Comparison of ENCODE assay signal across 18 cellular contexts in the genomic region with DNA sequence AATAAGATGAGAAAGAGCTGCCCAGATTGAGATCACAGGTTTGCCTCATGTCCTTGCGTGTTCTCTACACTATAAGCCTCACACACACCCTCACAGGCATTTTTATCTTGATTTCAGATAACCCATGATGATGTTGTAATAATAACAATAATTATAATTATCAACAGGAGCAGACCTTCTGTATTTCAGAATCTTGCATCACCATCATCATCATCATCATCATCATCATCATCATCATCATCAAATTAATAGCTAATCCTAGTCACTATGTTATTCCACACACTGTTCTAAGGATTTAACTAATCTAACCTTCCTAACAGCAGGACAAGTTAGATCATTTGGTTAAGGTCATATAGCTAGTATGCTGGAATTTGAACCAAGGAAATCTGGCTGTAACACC. TPM values are rescaled to one million over a fixed set of nuclear protein-coding genes. Genes with fewer than 3 reads are reported as not detected.
DNase-seq lines count a peak whose midpoint lies in the region; ATAC-seq and TF ChIP-seq lines count a peak whose summit lies in the region.
"Had no signal": no experiment of that assay in that cellular context is flagged by ENCODE, and none has a peak within 500 bp of the region (broad histone marks: within the 10 kb centered on the region; RNA-seq: fewer than 3 reads in every experiment).

No MANE protein-coding gene starts in this region.

- no peak overlapping the region for H3K4me3 ChIP-seq in HEK293 (ENCODE audit: low read depth, low read length)
- H3K4me3 ChIP-seq in choroid plexus epithelial cell (ENCODE audit: low read depth, low read length): no peak overlapping the region
- H3K4me3 ChIP-seq: BLaER1, GM23248, HAP-1 had no signal

- H3K4me3 Mint-ChIP-seq in T-helper 17 cell (no peak overlapping the region), glutamatergic neuron (ENCODE audit: unreplicated experiment) (no peak overlapping the region)
- H3K4me3 Mint-ChIP-seq: CD8-positive, alpha-beta T cell had no signal

- H3K27me3 Mint-ChIP-seq in T-helper 17 cell (peaks cover 14% of the 10 kb centered on the region), glutamatergic neuron (ENCODE audit: unreplicated experiment) (peaks cover 4% of the 10 kb centered on the region)

- H3K4me1 ChIP-seq in HEK293 (ENCODE audit: control insufficient read depth, insufficient read depth, low read length): no peaks in the 10 kb centered on the region

- H3K4me1 Mint-ChIP-seq in T-helper 17 cell (peaks cover 7% of the 10 kb centered on the region), glutamatergic neuron (ENCODE audit: low read depth, unreplicated experiment) (peaks cover 2% of the 10 kb centered on the region)

- H3K27ac Mint-ChIP-seq in T-helper 17 cell (peak overlapping the region; percentile 10), glutamatergic neuron (ENCODE audit: unreplicated experiment) (peak overlapping the region; percentile 28)
- H3K27ac Mint-ChIP-seq: CD8-positive, alpha-beta T cell had no signal

- no peaks in the 10 kb centered on the region for H3K9me3 Mint-ChIP-seq in glutamatergic neuron (ENCODE audit: unreplicated experiment)
- H3K9me3 Mint-ChIP-seq: CD8-positive, alpha-beta T cell had no signal

- no peak for TF ChIP-seq CTCF in HEK293 (tag by site-specific recombination; IDR thresholded peaks at IDR 0.05)
- TF ChIP-seq CTCF in choroid plexus epithelial cell (conservative IDR thresholded peaks at IDR 0.05; ENCODE audit: low read depth, low read length): no peak
- TF ChIP-seq CTCF in glutamatergic neuron (IDR thresholded peaks at IDR 0.05; ENCODE audit: partially characterized antibody, unreplicated experiment): no peak

- H3K9me3 ChIP-seq in HEK293 (ENCODE audit: control insufficient read depth, insufficient read depth, low read depth, low read length): no peaks in the 10 kb centered on the region
- H3K9me3 ChIP-seq in T-helper 17 cell (ENCODE audit: control insufficient read depth, low read length, poor library complexity, severe bottlenecking): no peaks in the 10 kb centered on the region
- H3K9me3 ChIP-seq: BLaER1, HAP-1 had no signal

- POLR2A ChIA-PET in HEK293 (lab: Yijun Ruan, JAX): no interaction called here

- H3K36me3 Mint-ChIP-seq in T-helper 17 cell (ENCODE audit: low read depth) (peaks cover 2% of the 10 kb centered on the region), glutamatergic neuron (ENCODE audit: unreplicated experiment) (no peaks in the 10 kb centered on the region)
- H3K36me3 Mint-ChIP-seq: CD8-positive, alpha-beta T cell had no signal

- DNase-seq in T-helper 17 cell: no peak
- peak; percentile 50 for DNase-seq in choroid plexus epithelial cell (ENCODE audit: low read depth)
- DNase-seq in glutamatergic neuron: no peak
- no peak for DNase-seq in C1 segment of cervical spinal cord (lab: John Stamatoyannopoulos, UW)
- no peak for DNase-seq in ACHN
- DNase-seq in DMS153 (lab: John Stamatoyannopoulos, UW): no peak
- DNase-seq: Calu3; CD8-positive, alpha-beta T cell; DMS53; DND-41; EL; GM23248; KBM-7 had no signal

- no peaks in the 10 kb centered on the region for H3K36me3 ChIP-seq in HEK293 (ENCODE audit: control insufficient read depth in 2 of 2, insufficient read depth in 1 of 2, low read length in 2 of 2)
- H3K36me3 ChIP-seq: BLaER1, HAP-1 had no signal

- CTCF ChIA-PET in HEK293 (lab: Yijun Ruan, JAX): interaction anchor here (1.3 to 6.2 kb wide), 2 partner anchors 12 to 18 kb away, joined by 6 to 28 read pairs; a partner anchor contains a TSS

- no peak for ATAC-seq in T-helper 17 cell
- ATAC-seq: CD8-positive, alpha-beta T cell had no signal

- in situ Hi-C loops in ACHN (cut with HindIII; ENCODE audit: low pct_ligation_motif_present, low pct_unique_long_range_greater_than_20kb, low sequenced_read_pairs): no loop called here

- no peak overlapping the region for H3K27ac ChIP-seq in HEK293 (ENCODE audit: extremely low read depth, low read depth, low read length)
- H3K27ac ChIP-seq: BLaER1, GM23248 had no signal

TF ChIP-seq in HEK293, 187 proteins besides CTCF, POLR2A, EP300 and RAD21:
- TF ChIP-seq, protein P1, sequence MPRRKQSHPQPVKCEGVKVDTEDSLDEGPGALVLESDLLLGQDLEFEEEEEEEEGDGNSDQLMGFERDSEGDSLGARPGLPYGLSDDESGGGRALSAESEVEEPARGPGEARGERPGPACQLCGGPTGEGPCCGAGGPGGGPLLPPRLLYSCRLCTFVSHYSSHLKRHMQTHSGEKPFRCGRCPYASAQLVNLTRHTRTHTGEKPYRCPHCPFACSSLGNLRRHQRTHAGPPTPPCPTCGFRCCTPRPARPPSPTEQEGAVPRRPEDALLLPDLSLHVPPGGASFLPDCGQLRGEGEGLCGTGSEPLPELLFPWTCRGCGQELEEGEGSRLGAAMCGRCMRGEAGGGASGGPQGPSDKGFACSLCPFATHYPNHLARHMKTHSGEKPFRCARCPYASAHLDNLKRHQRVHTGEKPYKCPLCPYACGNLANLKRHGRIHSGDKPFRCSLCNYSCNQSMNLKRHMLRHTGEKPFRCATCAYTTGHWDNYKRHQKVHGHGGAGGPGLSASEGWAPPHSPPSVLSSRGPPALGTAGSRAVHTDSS (tag by site-specific recombination; IDR thresholded peaks at IDR 0.05): peak; percentile 99
- TF ChIP-seq ZNF777 (tag by site-specific recombination; IDR thresholded peaks at IDR 0.05; ENCODE audit: borderline replicate concordance): no peak

RNA-seq across cellular contexts. Expression of a gene that starts 1.9 kb away (rescaled TPM):
- not detected for total RNA-seq in T-helper 17 cell
- total RNA-seq in glutamatergic neuron (ENCODE audit: unreplicated experiment): not detected
- total RNA-seq: Calu3; CD8-positive, alpha-beta T cell; G401; GM23248; H4 had no signal

RNA-seq across cellular contexts. Expression of a gene that starts 12.9 kb away (rescaled TPM):
- 100 to 1,000 TPM in 1 of 2 donors, 10 to 100 TPM in 1; 91.0 to 130 TPM for total RNA-seq in T-helper 17 cell
- total RNA-seq in glutamatergic neuron (ENCODE audit: unreplicated experiment): 45.3 TPM

RNA-seq across cellular contexts. Expression of a gene that starts 40.8 kb away (rescaled TPM):
- total RNA-seq in T-helper 17 cell: under 1 TPM; 0.63 to 0.65 TPM
- 131 TPM for total RNA-seq in glutamatergic neuron (ENCODE audit: unreplicated experiment)

RNA-seq across cellular contexts. Expression of a gene that starts 58.7 kb away (rescaled TPM):
- total RNA-seq in T-helper 17 cell: 10 to 100 TPM; 37.8 to 51.2 TPM
- 40.2 TPM for total RNA-seq in glutamatergic neuron (ENCODE audit: unreplicated experiment)

Comparison
In these comparisons a context has a peak if more than half of its experiments do, and no peak if none do; other contexts are left out.
1. RNA of a gene that starts 40.8 kb away (total RNA-seq): 131 TPM in glutamatergic neuron (single experiment); 0.63 to 0.65 TPM in T-helper 17 cell; every median in the first group is over 10 times any median in the second.